In the genomic region with DNA sequence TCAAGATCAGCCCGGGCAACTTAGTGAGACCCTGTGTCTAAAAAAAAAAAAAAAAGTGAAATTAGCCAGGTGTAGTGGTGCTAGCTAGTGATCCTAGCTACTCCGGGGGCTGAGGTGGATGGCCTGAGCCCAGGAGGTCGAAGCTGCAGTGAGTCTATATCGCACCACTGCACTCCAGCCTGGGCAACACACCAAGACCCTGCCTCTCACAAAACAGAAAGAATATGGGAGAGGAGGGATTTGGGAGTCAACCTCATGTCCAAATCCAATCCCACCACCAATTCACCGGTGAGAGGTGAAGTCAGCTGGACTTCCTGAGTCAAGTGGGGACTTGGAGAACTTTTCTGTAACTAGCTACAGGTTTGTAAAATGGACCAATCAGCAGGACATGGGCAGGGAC, we compare ENCODE assay signal across 30 cellular contexts.
"Had no signal": no experiment of that assay in that cellular context is flagged by ENCODE, and none has a peak within 500 bp of the region (broad histone marks: within the 10 kb centered on the region; RNA-seq: fewer than 3 reads in every experiment).

No MANE protein-coding gene starts in this region.

- H3K4me3 ChIP-seq: lower lobe of right lung, pancreas, psoas muscle, sigmoid colon, thoracic aorta, uterus had no signal

- H3K4me3 Mint-ChIP-seq: activated CD4-positive, alpha-beta memory T cell treated with anti-CD3 and anti-CD28 coated beads for 36 hours; activated naive CD4-positive, alpha-beta T cell treated with anti-CD3 and anti-CD28 coated beads, Interleukin-2, amount 50 U/mL, for 24 hours; activated naive CD8-positive, alpha-beta T cell treated with anti-CD3 and anti-CD28 coated beads, Interleukin-2, amount 50 U/mL, for 24 hours; activated T-cell treated with anti-CD3 and anti-CD28 coated beads, Interleukin-2, amount 50 U/mL, for 24 hours; nephron progenitor cell; stimulated activated effector memory CD8-positive, alpha-beta T cell treated with anti-CD3 and anti-CD28 coated beads, Interleukin-12 subunit alpha, Interleukin-12 subunit beta, amount 100 ng/mL, for 72 hours; stimulated activated naive CD8-positive, alpha-beta T cell treated with anti-CD3 and anti-CD28 coated beads, Interleukin-15, Interleukin-2, amounts not matched to agents 100 ng/mL and 50 ng/mL, for 24 hours; T-helper 1 cell treated with Interleukin-12 subunit alpha and Interleukin-12 subunit beta and Interleukin-4 antibody, amounts not matched to agents 30 μg/mL and 1 μg/mL, for 36 hours; type B pancreatic cell had no signal

- ATAC-seq: activated CD4-positive, CD25-positive, alpha-beta regulatory T cell treated with anti-CD3 and anti-CD28 coated beads, Interleukin-2, amount 50 U/mL, for 24 hours; activated naive CD8-positive, alpha-beta T cell treated with anti-CD3 and anti-CD28 coated beads, Interleukin-2, amount 50 U/mL, for 24 hours; esophagus mucosa; left lobe of liver; lower lobe of right lung; pancreas; psoas muscle; stimulated activated effector memory CD8-positive, alpha-beta T cell treated with anti-CD3 and anti-CD28 coated beads, Interleukin-12 subunit alpha, Interleukin-12 subunit beta, amount 100 ng/mL, for 72 hours had no signal

- DNase-seq: activated CD4-positive, alpha-beta memory T cell treated with anti-CD3 and anti-CD28 coated beads for 36 hours; activated CD4-positive, alpha-beta T cell treated with anti-CD3 and anti-CD28 coated beads for 48 hours; activated CD8-positive, alpha-beta memory T cell treated with anti-CD3 and anti-CD28 coated beads, Interleukin-2, amount 50 U/mL, for 48 hours; activated naive CD8-positive, alpha-beta T cell treated with anti-CD3 and anti-CD28 coated beads, Interleukin-2, amount 50 U/mL, for 24 hours; activated T-cell treated with anti-CD3 and anti-CD28 coated beads, Interleukin-2, amount 50 U/mL, for 24 hours; amygdala; caudate nucleus; head of caudate nucleus; hippocampal formation; lower lobe of right lung; nephron progenitor cell; nucleus accumbens; pancreas; psoas muscle; sigmoid colon; small intestine; stimulated activated CD4-positive, alpha-beta T cell treated with anti-CD3 and anti-CD28 coated beads, Interleukin-4, amount 100 ng/mL, for 24 hours; SW 1271; T-helper 9 cell; uterus had no signal

- H3K27ac ChIP-seq: lower lobe of right lung, pancreas, psoas muscle, sigmoid colon, thoracic aorta, uterus, VCaP had no signal

- H3K9me3 ChIP-seq: lower lobe of right lung, pancreas, psoas muscle, sigmoid colon, thoracic aorta, uterus had no signal

- H3K27ac Mint-ChIP-seq: activated CD4-positive, alpha-beta memory T cell treated with anti-CD3 and anti-CD28 coated beads for 36 hours; activated naive CD4-positive, alpha-beta T cell treated with anti-CD3 and anti-CD28 coated beads, Interleukin-2, amount 50 U/mL, for 24 hours; activated naive CD8-positive, alpha-beta T cell treated with anti-CD3 and anti-CD28 coated beads, Interleukin-2, amount 50 U/mL, for 24 hours; activated T-cell treated with anti-CD3 and anti-CD28 coated beads, Interleukin-2, amount 50 U/mL, for 24 hours; nephron progenitor cell; stimulated activated effector memory CD8-positive, alpha-beta T cell treated with anti-CD3 and anti-CD28 coated beads, Interleukin-12 subunit alpha, Interleukin-12 subunit beta, amount 100 ng/mL, for 72 hours; stimulated activated naive CD8-positive, alpha-beta T cell treated with anti-CD3 and anti-CD28 coated beads, Interleukin-15, Interleukin-2, amounts not matched to agents 100 ng/mL and 50 ng/mL, for 24 hours; T-helper 1 cell treated with Interleukin-12 subunit alpha and Interleukin-12 subunit beta and Interleukin-4 antibody, amounts not matched to agents 30 μg/mL and 1 μg/mL, for 36 hours; type B pancreatic cell had no signal

- H3K27me3 ChIP-seq: pancreas, sigmoid colon, uterus had no signal

- H3K27me3 Mint-ChIP-seq: activated naive CD4-positive, alpha-beta T cell treated with anti-CD3 and anti-CD28 coated beads, Interleukin-2, amount 50 U/mL, for 24 hours; activated naive CD8-positive, alpha-beta T cell treated with anti-CD3 and anti-CD28 coated beads, Interleukin-2, amount 50 U/mL, for 24 hours had no signal

- H3K4me1 Mint-ChIP-seq: activated naive CD4-positive, alpha-beta T cell treated with anti-CD3 and anti-CD28 coated beads, Interleukin-2, amount 50 U/mL, for 24 hours; activated naive CD8-positive, alpha-beta T cell treated with anti-CD3 and anti-CD28 coated beads, Interleukin-2, amount 50 U/mL, for 24 hours; stimulated activated effector memory CD8-positive, alpha-beta T cell treated with anti-CD3 and anti-CD28 coated beads, Interleukin-12 subunit alpha, Interleukin-12 subunit beta, amount 100 ng/mL, for 72 hours had no signal

- H3K4me1 ChIP-seq: lower lobe of right lung, pancreas, psoas muscle, uterus had no signal

- H3K36me3 Mint-ChIP-seq: activated CD4-positive, alpha-beta memory T cell treated with anti-CD3 and anti-CD28 coated beads for 36 hours; activated naive CD4-positive, alpha-beta T cell treated with anti-CD3 and anti-CD28 coated beads, Interleukin-2, amount 50 U/mL, for 24 hours; stimulated activated effector memory CD8-positive, alpha-beta T cell treated with anti-CD3 and anti-CD28 coated beads, Interleukin-12 subunit alpha, Interleukin-12 subunit beta, amount 100 ng/mL, for 72 hours; type B pancreatic cell had no signal

- H3K9me3 Mint-ChIP-seq: activated CD4-positive, alpha-beta memory T cell treated with anti-CD3 and anti-CD28 coated beads for 36 hours; activated naive CD4-positive, alpha-beta T cell treated with anti-CD3 and anti-CD28 coated beads, Interleukin-2, amount 50 U/mL, for 24 hours; activated naive CD8-positive, alpha-beta T cell treated with anti-CD3 and anti-CD28 coated beads, Interleukin-2, amount 50 U/mL, for 24 hours; activated T-cell treated with anti-CD3 and anti-CD28 coated beads, Interleukin-2, amount 50 U/mL, for 24 hours; nephron progenitor cell; stimulated activated effector memory CD8-positive, alpha-beta T cell treated with anti-CD3 and anti-CD28 coated beads, Interleukin-12 subunit alpha, Interleukin-12 subunit beta, amount 100 ng/mL, for 72 hours; stimulated activated naive CD8-positive, alpha-beta T cell treated with anti-CD3 and anti-CD28 coated beads, Interleukin-15, Interleukin-2, amounts not matched to agents 100 ng/mL and 50 ng/mL, for 24 hours; T-helper 1 cell treated with Interleukin-12 subunit alpha and Interleukin-12 subunit beta and Interleukin-4 antibody, amounts not matched to agents 30 μg/mL and 1 μg/mL, for 36 hours; type B pancreatic cell had no signal

- H3K36me3 ChIP-seq: lower lobe of right lung, pancreas, sigmoid colon, thoracic aorta, uterus had no signal
